ENCODE assay signal across 8 cellular contexts in genomic region chr12:56724989-56725722, GRCh38. TPM values are rescaled to one million over a fixed set of nuclear protein-coding genes. Genes with fewer than 3 reads are reported as not detected.
DNase-seq lines count a peak whose midpoint lies in the region; ATAC-seq and TF ChIP-seq lines count a peak whose summit lies in the region.

TSS of gene NACA (minus strand) at chr12:56725299. CDS start at chr12:56724521, 778 bp downstream.

- H3K27me3 ChIP-seq in ascending aorta, result no peaks in the 10 kb centered on the region
- no peaks in the 10 kb centered on the region for H3K27me3 ChIP-seq in right cardiac atrium (ENCODE audit: control insufficient read depth, insufficient read depth)
- H3K27me3 ChIP-seq in vagina, result no peaks in the 10 kb centered on the region

- WGBS in right cardiac atrium, result under 1% methylated on average over 46 of the region's 46 CpGs

- H3K27ac ChIP-seq in ascending aorta (peak within 1 kb of the TSS; percentile 89 to 90), right cardiac atrium (ENCODE audit: low read length) (peak within 1 kb of the TSS; percentile 92), vagina (peak within 1 kb of the TSS; percentile 97)

- intact Hi-C loops in ascending aorta (cut with DNase I), result loop anchor here (1.0 to 2.0 kb wide), 4 partner anchors 28 to 88 kb away; partner anchors contain the start of genes PRIM1 and PTGES3
- intact Hi-C loops in right cardiac atrium (cut with DNase I), result loop anchor here in 2 of 4 donors (2.0 to 5.0 kb wide), 2 partner anchors 36 to 38 kb away; partner anchors contain the start of gene PTGES3 (in 2 of the 2)
- intact Hi-C loops in vagina (cut with DNase I), result no loop called here

- ATAC-seq in GM18502 (IDR thresholded peaks at IDR 0.05; ENCODE audit: poor library complexity, unreplicated experiment), result peak; percentile 96
- peak; percentile 92 for ATAC-seq in HG02970 (IDR thresholded peaks at IDR 0.05; ENCODE audit: low FRiP score, unreplicated experiment)
- peak; percentile 98 for ATAC-seq in right cardiac atrium

- H3K36me3 Mint-ChIP-seq in T-helper 2 cell treated with Interferon-gamma antibody and Interleukin-4, amounts not matched to agents 5 μg/mL and 100 μg/mL, for 36 hours (ENCODE audit: low read depth), result peaks cover 68% of the 10 kb centered on the region

- H3K27me3 Mint-ChIP-seq in T-helper 2 cell treated with Interferon-gamma antibody and Interleukin-4, amounts not matched to agents 5 μg/mL and 100 μg/mL, for 36 hours (ENCODE audit: low read depth), result no peaks in the 10 kb centered on the region

- TF ChIP-seq POLR2A in vagina (IDR thresholded peaks at IDR 0.05), result peak; percentile 68 to 96

- H3K36me3 ChIP-seq in ascending aorta, result peaks cover 5 to 7% of the 10 kb centered on the region in 2 donors
- H3K36me3 ChIP-seq in vagina, result peaks cover 0 to 2% of the 10 kb centered on the region in 2 donors

- DNase-seq in NCI-H1930 (lab: John Stamatoyannopoulos, UW) (peak; percentile 88 to 91), ascending aorta (ENCODE audit: low spot score in 2 of 2) (peak; percentile 96 to 100), right cardiac atrium (peak; percentile 99 to 100 (median 99)), putamen (ENCODE audit: low spot score) (peak; percentile 99), vagina (ENCODE audit: extremely low spot score in 2 of 2) (peak in 1 of 2 donors; percentile 98)
- peak; percentile 99 for DNase-seq in T-helper 2 cell treated with Interferon-gamma antibody and Interleukin-4, amounts not matched to agents 5 μg/mL and 100 μg/mL, for 36 hours (ENCODE audit: low spot score)

- peak within 1 kb of the TSS; percentile 96 for H3K27ac Mint-ChIP-seq in T-helper 2 cell treated with Interferon-gamma antibody and Interleukin-4, amounts not matched to agents 5 μg/mL and 100 μg/mL, for 36 hours

- H3K4me3 ChIP-seq in ascending aorta (peak within 1 kb of the TSS; percentile 72 to 84), right cardiac atrium (ENCODE audit: low read length) (peak within 1 kb of the TSS; percentile 89), vagina (peak within 1 kb of the TSS; percentile 64 to 81)

- H3K4me1 ChIP-seq in ascending aorta (peaks cover 0 to 26% of the 10 kb centered on the region in 2 donors), right cardiac atrium (ENCODE audit: control insufficient read depth, insufficient read depth, low read length) (peaks cover 19% of the 10 kb centered on the region), vagina (peaks cover 42% of the 10 kb centered on the region)

- peak within 1 kb of the TSS; percentile 95 for H3K4me3 Mint-ChIP-seq in T-helper 2 cell treated with Interferon-gamma antibody and Interleukin-4, amounts not matched to agents 5 μg/mL and 100 μg/mL, for 36 hours

- H3K9me3 ChIP-seq in ascending aorta, result no peaks in the 10 kb centered on the region
- H3K9me3 ChIP-seq in right cardiac atrium (ENCODE audit: control insufficient read depth, low read length), result no peaks in the 10 kb centered on the region
- H3K9me3 ChIP-seq in vagina, result no peaks in the 10 kb centered on the region

- TF ChIP-seq CTCF in ascending aorta (IDR thresholded peaks at IDR 0.05) (no peak), vagina (IDR thresholded peaks at IDR 0.05) (no peak)

- H3K4me1 Mint-ChIP-seq in T-helper 2 cell treated with Interferon-gamma antibody and Interleukin-4, amounts not matched to agents 5 μg/mL and 100 μg/mL, for 36 hours (ENCODE audit: low read depth), result peaks cover 42% of the 10 kb centered on the region

- H3K9me3 Mint-ChIP-seq in T-helper 2 cell treated with Interferon-gamma antibody and Interleukin-4, amounts not matched to agents 5 μg/mL and 100 μg/mL, for 36 hours, result no peaks in the 10 kb centered on the region

RNA-seq across cellular contexts. Expression of gene NACA, which starts in this region (rescaled TPM):
- total RNA-seq in ascending aorta (490 TPM), right cardiac atrium (100 to 1,000 TPM; 541 to 618 (median 568) TPM), vagina (1,274 TPM)
- 852 TPM for polyA plus RNA-seq in right cardiac atrium
